Comparison of ENCODE assay signal across 1 cellular context in the genomic region with DNA sequence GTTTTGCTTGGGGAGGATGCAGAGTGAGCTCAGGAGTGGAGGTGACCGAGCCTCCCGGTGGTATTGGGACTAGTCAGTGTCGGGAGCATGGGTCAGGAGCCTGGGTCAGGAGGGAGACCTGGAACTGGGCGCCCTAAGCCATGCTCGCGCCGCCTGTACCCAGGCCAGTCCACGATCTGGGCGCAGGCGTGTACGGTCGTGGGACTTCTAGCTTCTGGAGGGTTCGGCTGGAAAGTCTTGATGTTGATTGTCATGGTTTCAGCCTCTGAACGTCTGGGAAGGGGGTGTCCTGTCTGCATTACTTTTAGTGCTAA.
TF ChIP-seq lines count a peak whose summit lies in the region.

No MANE protein-coding gene starts in this region.

TF ChIP-seq in HepG2, 621 proteins besides CTCF, POLR2A, EP300 and RAD21:
- peak; percentile 70; the same call in 1 of the 2 replicates for TF ChIP-seq SAP130 (CRISPR knock-in tag; IDR thresholded peaks at IDR 0.05; ENCODE audit: low read depth)
- TF ChIP-seq FOXO1 (CRISPR knock-in tag; IDR thresholded peaks at IDR 0.05), result no peak
- TF ChIP-seq, protein P1, sequence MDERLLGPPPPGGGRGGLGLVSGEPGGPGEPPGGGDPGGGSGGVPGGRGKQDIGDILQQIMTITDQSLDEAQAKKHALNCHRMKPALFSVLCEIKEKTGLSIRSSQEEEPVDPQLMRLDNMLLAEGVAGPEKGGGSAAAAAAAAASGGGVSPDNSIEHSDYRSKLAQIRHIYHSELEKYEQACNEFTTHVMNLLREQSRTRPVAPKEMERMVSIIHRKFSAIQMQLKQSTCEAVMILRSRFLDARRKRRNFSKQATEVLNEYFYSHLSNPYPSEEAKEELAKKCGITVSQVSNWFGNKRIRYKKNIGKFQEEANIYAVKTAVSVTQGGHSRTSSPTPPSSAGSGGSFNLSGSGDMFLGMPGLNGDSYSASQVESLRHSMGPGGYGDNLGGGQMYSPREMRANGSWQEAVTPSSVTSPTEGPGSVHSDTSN (CRISPR knock-in tag; IDR thresholded peaks at IDR 0.05), result no peak
- no peak for TF ChIP-seq ZFAT (CRISPR knock-in tag; conservative IDR thresholded peaks at IDR 0.05)
- TF ChIP-seq FOSL1 (CRISPR knock-in tag; IDR thresholded peaks at IDR 0.05; ENCODE audit: borderline replicate concordance), result no peak
- TF ChIP-seq ATRX (CRISPR knock-in tag; IDR thresholded peaks at IDR 0.05; ENCODE audit: borderline replicate concordance), result no peak
- no peak for TF ChIP-seq ZNF850 (CRISPR knock-in tag; conservative IDR thresholded peaks at IDR 0.05)
- no peak for TF ChIP-seq ELF3 (CRISPR knock-in tag; IDR thresholded peaks at IDR 0.05)
- TF ChIP-seq, protein P2, sequence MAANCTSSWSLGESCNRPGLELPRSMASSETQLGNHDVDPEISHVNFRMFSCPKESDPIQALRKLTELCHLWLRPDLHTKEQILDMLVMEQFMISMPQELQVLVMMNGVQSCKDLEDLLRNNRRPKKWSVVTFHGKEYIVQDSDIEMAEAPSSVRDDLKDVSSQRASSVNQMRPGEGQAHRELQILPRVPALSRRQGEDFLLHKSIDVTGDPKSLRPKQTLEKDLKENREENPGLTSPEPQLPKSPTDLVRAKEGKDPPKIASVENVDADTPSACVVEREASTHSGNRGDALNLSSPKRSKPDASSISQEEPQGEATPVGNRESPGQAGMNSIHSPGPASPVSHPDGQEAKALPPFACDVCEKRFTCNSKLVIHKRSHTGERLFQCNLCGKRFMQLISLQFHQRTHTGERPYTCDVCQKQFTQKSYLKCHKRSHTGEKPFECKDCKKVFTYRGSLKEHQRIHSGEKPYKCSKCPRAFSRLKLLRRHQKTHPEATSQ (CRISPR knock-in tag; IDR thresholded peaks at IDR 0.05; ENCODE audit: borderline replicate concordance), result no peak
- TF ChIP-seq PITX1 (CRISPR knock-in tag; IDR thresholded peaks at IDR 0.05), result no peak
- TF ChIP-seq NRL (CRISPR knock-in tag; IDR thresholded peaks at IDR 0.05; ENCODE audit: borderline replicate concordance), result 0 out of 2 replicates have a peak, but pooled peaks have one; percentile 39
- 0 out of 2 replicates have a peak, but pooled peaks have one; percentile 38 for TF ChIP-seq SALL1 (CRISPR knock-in tag; IDR thresholded peaks at IDR 0.05)
- TF ChIP-seq, protein P3, sequence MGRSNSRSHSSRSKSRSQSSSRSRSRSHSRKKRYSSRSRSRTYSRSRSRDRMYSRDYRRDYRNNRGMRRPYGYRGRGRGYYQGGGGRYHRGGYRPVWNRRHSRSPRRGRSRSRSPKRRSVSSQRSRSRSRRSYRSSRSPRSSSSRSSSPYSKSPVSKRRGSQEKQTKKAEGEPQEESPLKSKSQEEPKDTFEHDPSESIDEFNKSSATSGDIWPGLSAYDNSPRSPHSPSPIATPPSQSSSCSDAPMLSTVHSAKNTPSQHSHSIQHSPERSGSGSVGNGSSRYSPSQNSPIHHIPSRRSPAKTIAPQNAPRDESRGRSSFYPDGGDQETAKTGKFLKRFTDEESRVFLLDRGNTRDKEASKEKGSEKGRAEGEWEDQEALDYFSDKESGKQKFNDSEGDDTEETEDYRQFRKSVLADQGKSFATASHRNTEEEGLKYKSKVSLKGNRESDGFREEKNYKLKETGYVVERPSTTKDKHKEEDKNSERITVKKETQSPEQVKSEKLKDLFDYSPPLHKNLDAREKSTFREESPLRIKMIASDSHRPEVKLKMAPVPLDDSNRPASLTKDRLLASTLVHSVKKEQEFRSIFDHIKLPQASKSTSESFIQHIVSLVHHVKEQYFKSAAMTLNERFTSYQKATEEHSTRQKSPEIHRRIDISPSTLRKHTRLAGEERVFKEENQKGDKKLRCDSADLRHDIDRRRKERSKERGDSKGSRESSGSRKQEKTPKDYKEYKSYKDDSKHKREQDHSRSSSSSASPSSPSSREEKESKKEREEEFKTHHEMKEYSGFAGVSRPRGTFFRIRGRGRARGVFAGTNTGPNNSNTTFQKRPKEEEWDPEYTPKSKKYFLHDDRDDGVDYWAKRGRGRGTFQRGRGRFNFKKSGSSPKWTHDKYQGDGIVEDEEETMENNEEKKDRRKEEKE (IDR thresholded peaks at IDR 0.05), result no peak
- TF ChIP-seq, protein P4, sequence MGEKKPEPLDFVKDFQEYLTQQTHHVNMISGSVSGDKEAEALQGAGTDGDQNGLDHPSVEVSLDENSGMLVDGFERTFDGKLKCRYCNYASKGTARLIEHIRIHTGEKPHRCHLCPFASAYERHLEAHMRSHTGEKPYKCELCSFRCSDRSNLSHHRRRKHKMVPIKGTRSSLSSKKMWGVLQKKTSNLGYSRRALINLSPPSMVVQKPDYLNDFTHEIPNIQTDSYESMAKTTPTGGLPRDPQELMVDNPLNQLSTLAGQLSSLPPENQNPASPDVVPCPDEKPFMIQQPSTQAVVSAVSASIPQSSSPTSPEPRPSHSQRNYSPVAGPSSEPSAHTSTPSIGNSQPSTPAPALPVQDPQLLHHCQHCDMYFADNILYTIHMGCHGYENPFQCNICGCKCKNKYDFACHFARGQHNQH (CRISPR knock-in tag; IDR thresholded peaks at IDR 0.05), result no peak
- TF ChIP-seq NR2F2 (IDR thresholded peaks at IDR 0.05; ENCODE audit: borderline replicate concordance, low read depth), result no peak
- TF ChIP-seq, protein P5, sequence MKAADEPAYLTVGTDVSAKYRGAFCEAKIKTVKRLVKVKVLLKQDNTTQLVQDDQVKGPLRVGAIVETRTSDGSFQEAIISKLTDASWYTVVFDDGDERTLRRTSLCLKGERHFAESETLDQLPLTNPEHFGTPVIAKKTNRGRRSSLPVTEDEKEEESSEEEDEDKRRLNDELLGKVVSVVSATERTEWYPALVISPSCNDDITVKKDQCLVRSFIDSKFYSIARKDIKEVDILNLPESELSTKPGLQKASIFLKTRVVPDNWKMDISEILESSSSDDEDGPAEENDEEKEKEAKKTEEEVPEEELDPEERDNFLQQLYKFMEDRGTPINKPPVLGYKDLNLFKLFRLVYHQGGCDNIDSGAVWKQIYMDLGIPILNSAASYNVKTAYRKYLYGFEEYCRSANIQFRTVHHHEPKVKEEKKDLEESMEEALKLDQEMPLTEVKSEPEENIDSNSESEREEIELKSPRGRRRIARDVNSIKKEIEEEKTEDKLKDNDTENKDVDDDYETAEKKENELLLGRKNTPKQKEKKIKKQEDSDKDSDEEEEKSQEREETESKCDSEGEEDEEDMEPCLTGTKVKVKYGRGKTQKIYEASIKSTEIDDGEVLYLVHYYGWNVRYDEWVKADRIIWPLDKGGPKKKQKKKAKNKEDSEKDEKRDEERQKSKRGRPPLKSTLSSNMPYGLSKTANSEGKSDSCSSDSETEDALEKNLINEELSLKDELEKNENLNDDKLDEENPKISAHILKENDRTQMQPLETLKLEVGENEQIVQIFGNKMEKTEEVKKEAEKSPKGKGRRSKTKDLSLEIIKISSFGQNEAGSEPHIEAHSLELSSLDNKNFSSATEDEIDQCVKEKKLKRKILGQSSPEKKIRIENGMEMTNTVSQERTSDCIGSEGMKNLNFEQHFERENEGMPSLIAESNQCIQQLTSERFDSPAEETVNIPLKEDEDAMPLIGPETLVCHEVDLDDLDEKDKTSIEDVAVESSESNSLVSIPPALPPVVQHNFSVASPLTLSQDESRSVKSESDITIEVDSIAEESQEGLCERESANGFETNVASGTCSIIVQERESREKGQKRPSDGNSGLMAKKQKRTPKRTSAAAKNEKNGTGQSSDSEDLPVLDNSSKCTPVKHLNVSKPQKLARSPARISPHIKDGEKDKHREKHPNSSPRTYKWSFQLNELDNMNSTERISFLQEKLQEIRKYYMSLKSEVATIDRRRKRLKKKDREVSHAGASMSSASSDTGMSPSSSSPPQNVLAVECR (CRISPR knock-in tag; IDR thresholded peaks at IDR 0.05; ENCODE audit: borderline replicate concordance), result peak; percentile 48; the same call in 1 of the 2 replicates
- no peak for TF ChIP-seq SRSF1 (optimal IDR thresholded peaks at IDR 0.05; ENCODE audit: low read depth, low read length)
- TF ChIP-seq TEAD2 (CRISPR knock-in tag; IDR thresholded peaks at IDR 0.05), result no peak
- no peak for TF ChIP-seq SYNCRIP (IDR thresholded peaks at IDR 0.05; ENCODE audit: insufficient read depth, low read depth, low read length)
- TF ChIP-seq, protein P6, sequence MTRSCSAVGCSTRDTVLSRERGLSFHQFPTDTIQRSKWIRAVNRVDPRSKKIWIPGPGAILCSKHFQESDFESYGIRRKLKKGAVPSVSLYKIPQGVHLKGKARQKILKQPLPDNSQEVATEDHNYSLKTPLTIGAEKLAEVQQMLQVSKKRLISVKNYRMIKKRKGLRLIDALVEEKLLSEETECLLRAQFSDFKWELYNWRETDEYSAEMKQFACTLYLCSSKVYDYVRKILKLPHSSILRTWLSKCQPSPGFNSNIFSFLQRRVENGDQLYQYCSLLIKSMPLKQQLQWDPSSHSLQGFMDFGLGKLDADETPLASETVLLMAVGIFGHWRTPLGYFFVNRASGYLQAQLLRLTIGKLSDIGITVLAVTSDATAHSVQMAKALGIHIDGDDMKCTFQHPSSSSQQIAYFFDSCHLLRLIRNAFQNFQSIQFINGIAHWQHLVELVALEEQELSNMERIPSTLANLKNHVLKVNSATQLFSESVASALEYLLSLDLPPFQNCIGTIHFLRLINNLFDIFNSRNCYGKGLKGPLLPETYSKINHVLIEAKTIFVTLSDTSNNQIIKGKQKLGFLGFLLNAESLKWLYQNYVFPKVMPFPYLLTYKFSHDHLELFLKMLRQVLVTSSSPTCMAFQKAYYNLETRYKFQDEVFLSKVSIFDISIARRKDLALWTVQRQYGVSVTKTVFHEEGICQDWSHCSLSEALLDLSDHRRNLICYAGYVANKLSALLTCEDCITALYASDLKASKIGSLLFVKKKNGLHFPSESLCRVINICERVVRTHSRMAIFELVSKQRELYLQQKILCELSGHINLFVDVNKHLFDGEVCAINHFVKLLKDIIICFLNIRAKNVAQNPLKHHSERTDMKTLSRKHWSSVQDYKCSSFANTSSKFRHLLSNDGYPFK (CRISPR knock-in tag; IDR thresholded peaks at IDR 0.05; ENCODE audit: borderline replicate concordance), result peak; percentile 93
- TF ChIP-seq FOSL2 (CRISPR knock-in tag; IDR thresholded peaks at IDR 0.05), result peak; percentile 1; the same call in 1 of the 2 replicates
- TF ChIP-seq KDM5A (IDR thresholded peaks at IDR 0.05; ENCODE audit: borderline replicate concordance, low read length), result peak; percentile 66
- TF ChIP-seq, protein P7, sequence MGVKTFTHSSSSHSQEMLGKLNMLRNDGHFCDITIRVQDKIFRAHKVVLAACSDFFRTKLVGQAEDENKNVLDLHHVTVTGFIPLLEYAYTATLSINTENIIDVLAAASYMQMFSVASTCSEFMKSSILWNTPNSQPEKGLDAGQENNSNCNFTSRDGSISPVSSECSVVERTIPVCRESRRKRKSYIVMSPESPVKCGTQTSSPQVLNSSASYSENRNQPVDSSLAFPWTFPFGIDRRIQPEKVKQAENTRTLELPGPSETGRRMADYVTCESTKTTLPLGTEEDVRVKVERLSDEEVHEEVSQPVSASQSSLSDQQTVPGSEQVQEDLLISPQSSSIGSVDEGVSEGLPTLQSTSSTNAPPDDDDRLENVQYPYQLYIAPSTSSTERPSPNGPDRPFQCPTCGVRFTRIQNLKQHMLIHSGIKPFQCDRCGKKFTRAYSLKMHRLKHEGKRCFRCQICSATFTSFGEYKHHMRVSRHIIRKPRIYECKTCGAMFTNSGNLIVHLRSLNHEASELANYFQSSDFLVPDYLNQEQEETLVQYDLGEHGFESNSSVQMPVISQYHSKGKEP (CRISPR knock-in tag; IDR thresholded peaks at IDR 0.05), result no peak
- no peak for TF ChIP-seq FOXP1 (IDR thresholded peaks at IDR 0.05)
- TF ChIP-seq FOXP1 (CRISPR knock-in tag; IDR thresholded peaks at IDR 0.05), result no peak
- TF ChIP-seq ZNF335 (CRISPR knock-in tag; IDR thresholded peaks at IDR 0.05), result no peak
- no peak for TF ChIP-seq MIER3 (CRISPR knock-in tag; IDR thresholded peaks at IDR 0.05; ENCODE audit: borderline replicate concordance)
- TF ChIP-seq, protein P8, sequence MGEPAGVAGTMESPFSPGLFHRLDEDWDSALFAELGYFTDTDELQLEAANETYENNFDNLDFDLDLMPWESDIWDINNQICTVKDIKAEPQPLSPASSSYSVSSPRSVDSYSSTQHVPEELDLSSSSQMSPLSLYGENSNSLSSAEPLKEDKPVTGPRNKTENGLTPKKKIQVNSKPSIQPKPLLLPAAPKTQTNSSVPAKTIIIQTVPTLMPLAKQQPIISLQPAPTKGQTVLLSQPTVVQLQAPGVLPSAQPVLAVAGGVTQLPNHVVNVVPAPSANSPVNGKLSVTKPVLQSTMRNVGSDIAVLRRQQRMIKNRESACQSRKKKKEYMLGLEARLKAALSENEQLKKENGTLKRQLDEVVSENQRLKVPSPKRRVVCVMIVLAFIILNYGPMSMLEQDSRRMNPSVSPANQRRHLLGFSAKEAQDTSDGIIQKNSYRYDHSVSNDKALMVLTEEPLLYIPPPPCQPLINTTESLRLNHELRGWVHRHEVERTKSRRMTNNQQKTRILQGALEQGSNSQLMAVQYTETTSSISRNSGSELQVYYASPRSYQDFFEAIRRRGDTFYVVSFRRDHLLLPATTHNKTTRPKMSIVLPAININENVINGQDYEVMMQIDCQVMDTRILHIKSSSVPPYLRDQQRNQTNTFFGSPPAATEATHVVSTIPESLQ (CRISPR knock-in tag; conservative IDR thresholded peaks at IDR 0.05), result no peak
- TF ChIP-seq HNRNPL (IDR thresholded peaks at IDR 0.05; ENCODE audit: low read depth, low read length), result 0 out of 2 replicates have a peak, but pooled peaks have one; percentile 25
- TF ChIP-seq ISX (CRISPR knock-in tag; conservative IDR thresholded peaks at IDR 0.05), result no peak
